2 cellular contexts compared by ENCODE assay signal in genomic region chr21:33394260-33394659, GRCh38.
TF ChIP-seq lines count a peak whose summit lies in the region.

No MANE protein-coding gene starts in this region.

TF ChIP-seq in WTC11, 78 proteins besides CTCF, POLR2A, EP300 and RAD21:
- TF ChIP-seq, protein P1, sequence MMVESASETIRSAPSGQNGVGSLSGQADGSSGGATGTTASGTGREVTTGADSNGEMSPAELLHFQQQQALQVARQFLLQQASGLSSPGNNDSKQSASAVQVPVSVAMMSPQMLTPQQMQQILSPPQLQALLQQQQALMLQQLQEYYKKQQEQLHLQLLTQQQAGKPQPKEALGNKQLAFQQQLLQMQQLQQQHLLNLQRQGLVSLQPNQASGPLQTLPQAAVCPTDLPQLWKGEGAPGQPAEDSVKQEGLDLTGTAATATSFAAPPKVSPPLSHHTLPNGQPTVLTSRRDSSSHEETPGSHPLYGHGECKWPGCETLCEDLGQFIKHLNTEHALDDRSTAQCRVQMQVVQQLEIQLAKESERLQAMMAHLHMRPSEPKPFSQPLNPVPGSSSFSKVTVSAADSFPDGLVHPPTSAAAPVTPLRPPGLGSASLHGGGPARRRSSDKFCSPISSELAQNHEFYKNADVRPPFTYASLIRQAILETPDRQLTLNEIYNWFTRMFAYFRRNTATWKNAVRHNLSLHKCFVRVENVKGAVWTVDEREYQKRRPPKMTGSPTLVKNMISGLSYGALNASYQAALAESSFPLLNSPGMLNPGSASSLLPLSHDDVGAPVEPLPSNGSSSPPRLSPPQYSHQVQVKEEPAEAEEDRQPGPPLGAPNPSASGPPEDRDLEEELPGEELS (CRISPR knock-in tag; IDR thresholded peaks at IDR 0.05), result no peak
- peak; percentile 13; the same call in 1 of the 2 replicates for TF ChIP-seq GABPB1 (CRISPR knock-in tag; IDR thresholded peaks at IDR 0.05)
- TF ChIP-seq TEAD1 (CRISPR knock-in tag; IDR thresholded peaks at IDR 0.05), result no peak
- TF ChIP-seq, protein P2, sequence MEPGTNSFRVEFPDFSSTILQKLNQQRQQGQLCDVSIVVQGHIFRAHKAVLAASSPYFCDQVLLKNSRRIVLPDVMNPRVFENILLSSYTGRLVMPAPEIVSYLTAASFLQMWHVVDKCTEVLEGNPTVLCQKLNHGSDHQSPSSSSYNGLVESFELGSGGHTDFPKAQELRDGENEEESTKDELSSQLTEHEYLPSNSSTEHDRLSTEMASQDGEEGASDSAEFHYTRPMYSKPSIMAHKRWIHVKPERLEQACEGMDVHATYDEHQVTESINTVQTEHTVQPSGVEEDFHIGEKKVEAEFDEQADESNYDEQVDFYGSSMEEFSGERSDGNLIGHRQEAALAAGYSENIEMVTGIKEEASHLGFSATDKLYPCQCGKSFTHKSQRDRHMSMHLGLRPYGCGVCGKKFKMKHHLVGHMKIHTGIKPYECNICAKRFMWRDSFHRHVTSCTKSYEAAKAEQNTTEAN (CRISPR knock-in tag; IDR thresholded peaks at IDR 0.05), result no peak
- TF ChIP-seq USF2 (CRISPR knock-in tag; IDR thresholded peaks at IDR 0.05), result no peak
TF ChIP-seq in WTC11: peak in this region for 1.

TF ChIP-seq in HepG2, 621 proteins besides CTCF, POLR2A, EP300 and RAD21:
- TF ChIP-seq MAFF (IDR thresholded peaks at IDR 0.05; ENCODE audit: low read depth, low read length), result peak; percentile 93
- TF ChIP-seq MAFG (CRISPR knock-in tag; IDR thresholded peaks at IDR 0.05), result peak; percentile 56; the same call in 1 of the 2 replicates
- TF ChIP-seq USF2 (IDR thresholded peaks at IDR 0.05; ENCODE audit: low read depth, low read length), result no peak
- TF ChIP-seq USF2 (CRISPR knock-in tag; IDR thresholded peaks at IDR 0.05; ENCODE audit: borderline replicate concordance), result no peak
- TF ChIP-seq, protein P3, sequence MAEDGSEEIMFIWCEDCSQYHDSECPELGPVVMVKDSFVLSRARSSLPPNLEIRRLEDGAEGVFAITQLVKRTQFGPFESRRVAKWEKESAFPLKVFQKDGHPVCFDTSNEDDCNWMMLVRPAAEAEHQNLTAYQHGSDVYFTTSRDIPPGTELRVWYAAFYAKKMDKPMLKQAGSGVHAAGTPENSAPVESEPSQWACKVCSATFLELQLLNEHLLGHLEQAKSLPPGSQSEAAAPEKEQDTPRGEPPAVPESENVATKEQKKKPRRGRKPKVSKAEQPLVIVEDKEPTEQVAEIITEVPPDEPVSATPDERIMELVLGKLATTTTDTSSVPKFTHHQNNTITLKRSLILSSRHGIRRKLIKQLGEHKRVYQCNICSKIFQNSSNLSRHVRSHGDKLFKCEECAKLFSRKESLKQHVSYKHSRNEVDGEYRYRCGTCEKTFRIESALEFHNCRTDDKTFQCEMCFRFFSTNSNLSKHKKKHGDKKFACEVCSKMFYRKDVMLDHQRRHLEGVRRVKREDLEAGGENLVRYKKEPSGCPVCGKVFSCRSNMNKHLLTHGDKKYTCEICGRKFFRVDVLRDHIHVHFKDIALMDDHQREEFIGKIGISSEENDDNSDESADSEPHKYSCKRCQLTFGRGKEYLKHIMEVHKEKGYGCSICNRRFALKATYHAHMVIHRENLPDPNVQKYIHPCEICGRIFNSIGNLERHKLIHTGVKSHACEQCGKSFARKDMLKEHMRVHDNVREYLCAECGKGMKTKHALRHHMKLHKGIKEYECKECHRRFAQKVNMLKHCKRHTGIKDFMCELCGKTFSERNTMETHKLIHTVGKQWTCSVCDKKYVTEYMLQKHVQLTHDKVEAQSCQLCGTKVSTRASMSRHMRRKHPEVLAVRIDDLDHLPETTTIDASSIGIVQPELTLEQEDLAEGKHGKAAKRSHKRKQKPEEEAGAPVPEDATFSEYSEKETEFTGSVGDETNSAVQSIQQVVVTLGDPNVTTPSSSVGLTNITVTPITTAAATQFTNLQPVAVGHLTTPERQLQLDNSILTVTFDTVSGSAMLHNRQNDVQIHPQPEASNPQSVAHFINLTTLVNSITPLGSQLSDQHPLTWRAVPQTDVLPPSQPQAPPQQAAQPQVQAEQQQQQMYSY (CRISPR knock-in tag; IDR thresholded peaks at IDR 0.05), result peak; percentile 83
- no peak for TF ChIP-seq JUND (CRISPR knock-in tag; IDR thresholded peaks at IDR 0.05)
- TF ChIP-seq CEBPB (IDR thresholded peaks at IDR 0.05; ENCODE audit: borderline replicate concordance, low read depth, low read length), result peak; percentile 89
- peak; percentile 78 for TF ChIP-seq ZNF441 (CRISPR knock-in tag; IDR thresholded peaks at IDR 0.05; ENCODE audit: borderline replicate concordance)
- TF ChIP-seq MAFK (conservative IDR thresholded peaks at IDR 0.05 in 1 of 2, IDR thresholded peaks at IDR 0.05 in 1 of 2; ENCODE audit: low read length in 2 of 2), result peak; percentile 89 to 97
- TF ChIP-seq ZBTB8A (CRISPR knock-in tag; IDR thresholded peaks at IDR 0.05; ENCODE audit: borderline replicate concordance, low read depth), result no peak
